15 cellular contexts compared by ENCODE assay signal in the genomic region with DNA sequence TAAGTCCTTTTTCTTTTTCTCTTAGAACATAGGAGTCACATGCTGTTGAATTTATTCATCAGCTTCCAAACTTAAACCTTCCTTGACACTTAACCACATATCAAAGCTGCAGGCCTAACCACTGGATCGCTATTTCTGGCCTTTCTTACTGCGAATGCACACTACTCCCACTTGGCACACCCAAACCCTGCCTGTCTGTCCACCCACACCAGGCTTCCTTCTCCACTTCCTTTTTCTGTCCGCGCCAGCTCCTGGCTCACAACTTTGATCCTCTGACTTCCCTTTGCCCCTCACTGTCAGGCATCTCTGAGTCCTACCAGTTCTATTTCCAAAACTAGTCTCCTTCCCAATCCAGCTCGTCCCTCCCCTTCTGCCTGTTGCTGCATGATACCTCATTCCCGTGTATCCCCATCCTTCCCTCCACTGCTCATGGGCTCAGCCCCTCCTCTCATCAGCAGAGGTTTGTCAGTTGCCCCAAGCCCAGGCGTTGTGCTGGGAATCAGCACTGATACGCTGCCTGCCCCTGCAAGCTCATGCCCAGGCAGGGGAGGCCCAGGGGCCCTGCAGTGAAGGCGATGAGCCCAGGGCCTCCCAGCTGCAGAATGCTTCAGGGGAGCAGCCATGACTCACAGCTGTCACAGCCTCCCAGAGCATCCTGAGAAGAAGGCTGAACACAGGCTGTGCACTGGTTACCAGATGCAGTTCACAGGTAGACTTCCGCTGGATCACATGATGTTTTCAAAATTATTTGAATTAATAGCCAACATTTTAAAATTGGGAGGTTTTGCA.
DNase-seq lines count a peak whose midpoint lies in the region; ATAC-seq and TF ChIP-seq lines count a peak whose summit lies in the region.
"Had no signal": no experiment of that assay in that cellular context is flagged by ENCODE, and none has a peak within 500 bp of the region (broad histone marks: within the 10 kb centered on the region; RNA-seq: fewer than 3 reads in every experiment).

No MANE protein-coding gene starts in this region.

- no peak for TF ChIP-seq POLR2A in testis (IDR thresholded peaks at IDR 0.05)

- ATAC-seq in psoas muscle = no peak
- ATAC-seq: activated CD8-positive, alpha-beta T cell treated with anti-CD3 and anti-CD28 coated beads, Interleukin-2, amount 10 ng/mL, durations not matched to agents 7 days and 5 days; activated naive CD8-positive, alpha-beta T cell treated with anti-CD3 and anti-CD28 coated beads, Interleukin-2, amount 50 U/mL, for 24 hours; T-cell had no signal

- TF ChIP-seq CTCF in fibroblast of the aortic adventitia (IDR thresholded peaks at IDR 0.05; ENCODE audit: insufficient read depth, low read length) = no peak
- TF ChIP-seq CTCF in psoas muscle (IDR thresholded peaks at IDR 0.05) = no peak
- TF ChIP-seq CTCF in testis (IDR thresholded peaks at IDR 0.05) = no peak
- TF ChIP-seq CTCF in PC-9 (conservative IDR thresholded peaks at IDR 0.05) = no peak

- no peak overlapping the region for H3K4me3 ChIP-seq in fibroblast of the aortic adventitia (ENCODE audit: low read depth, low read length)
- no peak overlapping the region for H3K4me3 ChIP-seq in psoas muscle
- no peak overlapping the region for H3K4me3 ChIP-seq in testis
- no peak overlapping the region for H3K4me3 ChIP-seq in PC-9

- no peaks in the 10 kb centered on the region for H3K9me2 ChIP-seq in PC-9 (ENCODE audit: insufficient read depth)

- intact Hi-C loops in psoas muscle (cut with DNase I) (no loop called here), testis (cut with DNase I; ENCODE audit: low total_unique reads) (no loop called here), PC-9 (cut with micrococcal nuclease; ENCODE audit: unreplicated experiment) (no loop called here)

- no TSS peak for BruUV-seq in PC-9 (replicated peaks; lab: Mats Ljungman, UMichigan)

- H3K36me3 ChIP-seq in psoas muscle (ENCODE audit: insufficient read depth in 1 of 2, low read depth in 1 of 2) (peaks cover 0 to 5% of the 10 kb centered on the region in 2 donors), testis (ENCODE audit: low read depth, missing control alignments) (no peaks in the 10 kb centered on the region), PC-9 (ENCODE audit: low read depth) (no peaks in the 10 kb centered on the region)

- no peaks in the 10 kb centered on the region for H3K27me3 ChIP-seq in psoas muscle (ENCODE audit: insufficient read depth in 3 of 3, low read length in 2 of 3)
- H3K27me3 ChIP-seq in testis = no peaks in the 10 kb centered on the region
- H3K27me3 ChIP-seq in PC-9 (ENCODE audit: insufficient read depth, low read depth) = no peaks in the 10 kb centered on the region

- no peak overlapping the region for H3K4me2 ChIP-seq in PC-9

- H3K27ac ChIP-seq in psoas muscle (no peak overlapping the region), testis (no peak overlapping the region), PC-9 (no peak overlapping the region)
- H3K27ac ChIP-seq: 22Rv1 had no signal

- no peak overlapping the region for H2AFZ ChIP-seq in PC-9

- no peaks in the 10 kb centered on the region for H3K4me1 ChIP-seq in psoas muscle
- no peaks in the 10 kb centered on the region for H3K4me1 ChIP-seq in testis
- no peaks in the 10 kb centered on the region for H3K4me1 ChIP-seq in PC-9 (replicated peaks; ENCODE audit: insufficient read depth)

- CTCF ChIA-PET in PC-9 (lab: Charles Lee) = no interaction called here

- no peaks in the 10 kb centered on the region for H4K20me1 ChIP-seq in PC-9 (ENCODE audit: insufficient read depth)

- H3F3A ChIP-seq in PC-9 (ENCODE audit: insufficient read depth, low read depth) = no peaks in the 10 kb centered on the region

- 72 to 84% (median 74%) methylated on average over 10 of the region's 10 CpGs for WGBS in psoas muscle, 3 donors
- WGBS in testis, 2 donors = 70 to 84% methylated on average over 10 of the region's 10 CpGs

- no peaks in the 10 kb centered on the region for H3K9me3 ChIP-seq in psoas muscle
- no peaks in the 10 kb centered on the region for H3K9me3 ChIP-seq in testis
- no peaks in the 10 kb centered on the region for H3K9me3 ChIP-seq in PC-9 (ENCODE audit: insufficient read depth, low read depth)

- DNase-seq in DMS 273 (lab: John Stamatoyannopoulos, UW; ENCODE audit: unreplicated experiment) (peak; percentile 43), DMS 273 treated with DMSO at 0.1 percent for 48 hours (lab: John Stamatoyannopoulos, UW) (no peak), RPMI7951 (ENCODE audit: low read depth) (peak; percentile 81), fibroblast of the aortic adventitia (ENCODE audit: low read depth) (peak; percentile 13), psoas muscle (peak; percentile 20 to 48), testis (no peak), PC-9 (no peak)
- no peak for DNase-seq in stimulated activated CD4-positive, alpha-beta T cell treated with anti-CD3 and anti-CD28 coated beads, Interleukin-4, amount 100 ng/mL, for 4 hours
- DNase-seq: activated CD8-positive, alpha-beta T cell treated with anti-CD3 and anti-CD28 coated beads, Interleukin-2, amount 10 ng/mL, durations not matched to agents 7 days and 5 days; activated naive CD8-positive, alpha-beta T cell treated with anti-CD3 and anti-CD28 coated beads, Interleukin-2, amount 50 U/mL, for 24 hours; DMS79 treated with DMSO at 0.1 percent for 48 hours; NCI-H1105; NCI-H748 treated with DMSO at 0.1 percent for 48 hours; T-cell had no signal

- H3K79me2 ChIP-seq in PC-9 (ENCODE audit: low read depth) = no peaks in the 10 kb centered on the region

- POLR2A ChIA-PET in PC-9 (lab: Charles Lee; ENCODE audit: unreplicated experiment) = no interaction called here

Comparison
In these comparisons a context has a peak if more than half of its experiments do, and no peak if none do; other contexts are left out.
1. DNase-seq: peak in DMS 273 (single experiment), RPMI7951 (single experiment), fibroblast of the aortic adventitia (single experiment) and psoas muscle (2 of 2); none in DMS 273 treated with DMSO at 0.1 percent for 48 hours (single experiment), testis (single experiment), stimulated activated CD4-positive, alpha-beta T cell treated with anti-CD3 and anti-CD28 coated beads, Interleukin-4, amount 100 ng/mL, for 4 hours (0 of 2) and PC-9 (0 of 2).